In genomic region chr14:73753887-73754880, GRCh38 we compare ENCODE assay signal across 9 cellular contexts. TPM values are rescaled to one million over a fixed set of nuclear protein-coding genes. Genes with fewer than 3 reads are reported as not detected.
DNase-seq lines count a peak whose midpoint lies in the region; ATAC-seq and TF ChIP-seq lines count a peak whose summit lies in the region.
"Had no signal": no experiment of that assay in that cellular context is flagged by ENCODE, and none has a peak within 500 bp of the region (broad histone marks: within the 10 kb centered on the region; RNA-seq: fewer than 3 reads in every experiment).

No MANE protein-coding gene starts in this region.

- POLR2A ChIA-PET in naive thymus-derived CD4-positive, alpha-beta T cell (lab: Charles Lee): interaction anchor here (0.6 to 13.4 kb wide), 17 partner anchors 8 to 185 kb away, joined by 3 to 267 read pairs (median 5); partner anchors contain the start of genes ACOT2 and PTGR2

- peaks cover 86% of the 10 kb centered on the region for H3K4me1 Mint-ChIP-seq in T-helper 1 cell treated with Interleukin-12 subunit alpha and Interleukin-12 subunit beta and Interleukin-4 antibody, amounts not matched to agents 30 μg/mL and 1 μg/mL, for 36 hours (ENCODE audit: low read depth)
- H3K4me1 Mint-ChIP-seq in endodermal cell: peaks cover 56% of the 10 kb centered on the region
- H3K4me1 Mint-ChIP-seq in naive thymus-derived CD4-positive, alpha-beta T cell: peaks cover 79 to 95% (median 93%) of the 10 kb centered on the region in 7 donors

- peak overlapping the region; percentile 88 for H3K27ac Mint-ChIP-seq in T-helper 1 cell treated with Interleukin-12 subunit alpha and Interleukin-12 subunit beta and Interleukin-4 antibody, amounts not matched to agents 30 μg/mL and 1 μg/mL, for 36 hours
- peak overlapping the region; percentile 55 for H3K27ac Mint-ChIP-seq in endodermal cell
- peak overlapping the region; percentile 84 to 99 (median 99) for H3K27ac Mint-ChIP-seq in naive thymus-derived CD4-positive, alpha-beta T cell

- WGBS in endodermal cell (ENCODE audit: insufficient coverage in 1 of 2, insufficient read length in 1 of 2), 2 experiments: 90 to 91% methylated on average over 14 to 15 of the region's 15 CpGs

- no peak overlapping the region for H3K27ac ChIP-seq in endodermal cell (ENCODE audit: low read depth, low read length)
- peak overlapping the region; percentile 86 for H3K27ac ChIP-seq in naive thymus-derived CD4-positive, alpha-beta T cell (ENCODE audit: low read depth, low read length)

- H3K4me3 Mint-ChIP-seq in T-helper 1 cell treated with Interleukin-12 subunit alpha and Interleukin-12 subunit beta and Interleukin-4 antibody, amounts not matched to agents 30 μg/mL and 1 μg/mL, for 36 hours: peak overlapping the region; percentile 90
- H3K4me3 Mint-ChIP-seq in endodermal cell: no peak overlapping the region
- peak overlapping the region; percentile 83 to 97 (median 90) for H3K4me3 Mint-ChIP-seq in naive thymus-derived CD4-positive, alpha-beta T cell

- intact Hi-C loops in naive thymus-derived CD4-positive, alpha-beta T cell (cut with micrococcal nuclease): loop anchor here (1.0 to 10.0 kb wide), 6 partner anchors 11 to 331 kb away; partner anchors contain the start of genes ALDH6A1 (in 1 of the 2) and LIN52 (in 1 of the 2)

- TF ChIP-seq CTCF in endodermal cell (conservative IDR thresholded peaks at IDR 0.05): no peak

- peaks cover 4% of the 10 kb centered on the region for H3K36me3 Mint-ChIP-seq in T-helper 1 cell treated with Interleukin-12 subunit alpha and Interleukin-12 subunit beta and Interleukin-4 antibody, amounts not matched to agents 30 μg/mL and 1 μg/mL, for 36 hours (ENCODE audit: low read depth)
- no peaks in the 10 kb centered on the region for H3K36me3 Mint-ChIP-seq in endodermal cell (ENCODE audit: low read depth)
- H3K36me3 Mint-ChIP-seq in naive thymus-derived CD4-positive, alpha-beta T cell: peaks cover 0 to 32% (median 0%) of the 10 kb centered on the region in 5 donors

- no peaks in the 10 kb centered on the region for H3K36me3 ChIP-seq in endodermal cell (ENCODE audit: control insufficient read depth, insufficient read depth, low read length)
- H3K36me3 ChIP-seq in naive thymus-derived CD4-positive, alpha-beta T cell (ENCODE audit: control insufficient read depth in 2 of 3, insufficient read depth in 3 of 3, low read length in 3 of 3): no peaks in the 10 kb centered on the region

- peak; percentile 61 to 63 for DNase-seq in stimulated activated CD4-positive, alpha-beta T cell treated with anti-CD3 and anti-CD28 coated beads, Interleukin-2, amount 100 ng/mL, for 24 hours
- DNase-seq in stimulated activated CD4-positive, alpha-beta T cell treated with anti-CD3 and anti-CD28 coated beads, Interleukin-4, amount 100 ng/mL, for 4 hours: no peak
- peak; percentile 39 for DNase-seq in endodermal cell
- DNase-seq in naive thymus-derived CD4-positive, alpha-beta T cell: peak in 2 of 9 donors; percentile 29 to 45
- DNase-seq in ACHN: no peak
- no peak for DNase-seq in NCI-H510A treated with DMSO at 0.1 percent for 48 hours (lab: John Stamatoyannopoulos, UW)

- no peaks in the 10 kb centered on the region for H3K27me3 ChIP-seq in endodermal cell (ENCODE audit: control insufficient read depth, insufficient read depth, low read length, poor library complexity, severe bottlenecking)
- H3K27me3 ChIP-seq in naive thymus-derived CD4-positive, alpha-beta T cell (ENCODE audit: control insufficient read depth in 2 of 2, insufficient read depth in 2 of 2, low read length in 2 of 2): no peaks in the 10 kb centered on the region

- no peak overlapping the region for H3K4me3 ChIP-seq in endodermal cell (ENCODE audit: low read length)
- peak overlapping the region; percentile 59 for H3K4me3 ChIP-seq in naive thymus-derived CD4-positive, alpha-beta T cell (ENCODE audit: low read length)

- H3K27me3 Mint-ChIP-seq in T-helper 1 cell treated with Interleukin-12 subunit alpha and Interleukin-12 subunit beta and Interleukin-4 antibody, amounts not matched to agents 30 μg/mL and 1 μg/mL, for 36 hours (ENCODE audit: low read depth): no peaks in the 10 kb centered on the region
- peaks cover 1% of the 10 kb centered on the region for H3K27me3 Mint-ChIP-seq in endodermal cell (ENCODE audit: insufficient read depth)
- no peaks in the 10 kb centered on the region for H3K27me3 Mint-ChIP-seq in naive thymus-derived CD4-positive, alpha-beta T cell

- H3K9ac ChIP-seq in endodermal cell (ENCODE audit: extremely low read depth, low read length, poor library complexity, severe bottlenecking): no peak overlapping the region

- H3K9me3 Mint-ChIP-seq in T-helper 1 cell treated with Interleukin-12 subunit alpha and Interleukin-12 subunit beta and Interleukin-4 antibody, amounts not matched to agents 30 μg/mL and 1 μg/mL, for 36 hours: no peaks in the 10 kb centered on the region
- no peaks in the 10 kb centered on the region for H3K9me3 Mint-ChIP-seq in endodermal cell
- H3K9me3 Mint-ChIP-seq in naive thymus-derived CD4-positive, alpha-beta T cell: peaks cover 0 to 2% (median 0%) of the 10 kb centered on the region in 11 donors

- no peaks in the 10 kb centered on the region for H3K9me3 ChIP-seq in endodermal cell (ENCODE audit: control insufficient read depth, low read length)
- H3K9me3 ChIP-seq in naive thymus-derived CD4-positive, alpha-beta T cell (ENCODE audit: control insufficient read depth in 2 of 3, low read length in 3 of 3): no peaks in the 10 kb centered on the region

- peaks cover 14% of the 10 kb centered on the region for H3K4me1 ChIP-seq in endodermal cell (ENCODE audit: control insufficient read depth, insufficient read depth, low read length)
- peaks cover 85 to 86% of the 10 kb centered on the region in 2 donors for H3K4me1 ChIP-seq in naive thymus-derived CD4-positive, alpha-beta T cell (ENCODE audit: control insufficient read depth in 2 of 2, insufficient read depth in 2 of 2, low read length in 2 of 2)

- CTCF ChIA-PET in naive thymus-derived CD4-positive, alpha-beta T cell (lab: Charles Lee): interaction anchor here (0.6 to 3.6 kb wide), 11 partner anchors 8 to 62 kb away, joined by 3 to 29 read pairs (median 3); no protein-coding TSS in a partner anchor

- peak; percentile 43 for ATAC-seq in HG03066 (IDR thresholded peaks at IDR 0.05; ENCODE audit: low read depth, unreplicated experiment)
- peak; percentile 53 for ATAC-seq in naive thymus-derived CD4-positive, alpha-beta T cell
- ATAC-seq: HCT116 had no signal

- in situ Hi-C loops in ACHN (cut with HindIII; ENCODE audit: low pct_ligation_motif_present, low pct_unique_long_range_greater_than_20kb, low sequenced_read_pairs): no loop called here

RNA-seq across cellular contexts. Expression of gene PNMA1, which starts 40.0 kb away (rescaled TPM):
- 10 to 100 TPM; 66.9 to 70.4 TPM for total RNA-seq in endodermal cell
- polyA plus RNA-seq in endodermal cell (2013, experiment 1 of 2): 114 TPM
- 103 TPM for polyA plus RNA-seq in endodermal cell (2013, experiment 2 of 2)
- 10 to 100 TPM; 21.6 to 40.4 (median 37.1) TPM for total RNA-seq in naive thymus-derived CD4-positive, alpha-beta T cell
- polyA plus RNA-seq in naive thymus-derived CD4-positive, alpha-beta T cell: 10 to 100 TPM; 43.5 to 44.0 TPM

Comparison
In these comparisons a context has a peak if more than half of its experiments do, and no peak if none do; other contexts are left out.
1. DNase-seq: peak in stimulated activated CD4-positive, alpha-beta T cell treated with anti-CD3 and anti-CD28 coated beads, Interleukin-2, amount 100 ng/mL, for 24 hours (2 of 2) and endodermal cell (single experiment); none in stimulated activated CD4-positive, alpha-beta T cell treated with anti-CD3 and anti-CD28 coated beads, Interleukin-4, amount 100 ng/mL, for 4 hours (0 of 2), ACHN (single experiment) and NCI-H510A treated with DMSO at 0.1 percent for 48 hours (single experiment).
2. Peak in every context shown above with its lines, with median percentiles within 50 percentile points of each other: H3K27ac Mint-ChIP-seq.